In the genomic region with DNA sequence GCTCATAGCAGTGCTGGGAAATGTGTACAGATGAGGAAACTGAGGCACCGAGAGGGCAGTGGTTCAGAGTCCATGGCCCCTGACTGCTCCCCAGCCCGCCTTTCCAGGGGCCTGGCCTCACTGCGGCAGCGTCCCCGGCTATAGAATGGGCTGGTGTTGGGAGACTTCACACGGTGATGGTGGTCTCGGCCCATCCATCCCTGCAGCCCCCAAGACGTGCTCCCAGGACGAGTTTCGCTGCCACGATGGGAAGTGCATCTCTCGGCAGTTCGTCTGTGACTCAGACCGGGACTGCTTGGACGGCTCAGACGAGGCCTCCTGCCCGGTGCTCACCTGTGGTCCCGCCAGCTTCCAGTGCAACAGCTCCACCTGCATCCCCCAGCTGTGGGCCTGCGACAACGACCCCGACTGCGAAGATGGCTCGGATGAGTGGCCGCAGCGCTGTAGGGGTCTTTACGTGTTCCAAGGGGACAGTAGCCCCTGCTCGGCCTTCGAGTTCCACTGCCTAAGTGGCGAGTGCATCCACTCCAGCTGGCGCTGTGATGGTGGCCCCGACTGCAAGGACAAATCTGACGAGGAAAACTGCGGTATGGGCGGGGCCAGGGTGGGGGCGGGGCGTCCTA, we compare ENCODE assay signal across 13 cellular contexts.
"Had no signal": no experiment of that assay in that cellular context is flagged by ENCODE, and none has a peak within 500 bp of the region (broad histone marks: within the 10 kb centered on the region; RNA-seq: fewer than 3 reads in every experiment).

No MANE protein-coding gene starts in this region.

- H3K27ac Mint-ChIP-seq: activated naive CD8-positive, alpha-beta T cell treated with anti-CD3 and anti-CD28 coated beads for 36 hours; endodermal cell had no signal

- H3K4me1 Mint-ChIP-seq: endodermal cell had no signal

- H3K4me1 ChIP-seq: breast epithelium, tibial nerve had no signal

- H3K4me3 ChIP-seq: breast epithelium, tibial nerve had no signal

- H3K36me3 Mint-ChIP-seq: natural killer cell had no signal

- H3K9me3 ChIP-seq: breast epithelium, tibial nerve had no signal

- DNase-seq: activated CD4-positive, alpha-beta T cell treated with anti-CD3 and anti-CD28 coated beads, Interleukin-2, amount 50 U/mL, for 4 hours; activated gamma-delta T cell; activated naive CD8-positive, alpha-beta T cell treated with anti-CD3 and anti-CD28 coated beads for 36 hours; activated T-cell treated with anti-CD3 and anti-CD28 coated beads, Interleukin-2, amount 50 U/mL, for 4 hours; anterior cingulate cortex; dermis blood vessel endothelial cell; endodermal cell; hippocampal formation; natural killer cell; occipital lobe had no signal

- ATAC-seq: activated CD4-positive, CD25-positive, alpha-beta regulatory T cell treated with anti-CD3 and anti-CD28 coated beads, Interleukin-2, amount 50 U/mL, for 24 hours; activated T-cell treated with anti-CD3 and anti-CD28 coated beads, Interleukin-2, amount 50 U/mL, for 4 hours had no signal

- H3K27ac ChIP-seq: breast epithelium, tibial nerve had no signal

- H3K27me3 ChIP-seq: breast epithelium, tibial nerve had no signal

- H3K4me3 Mint-ChIP-seq: activated naive CD8-positive, alpha-beta T cell treated with anti-CD3 and anti-CD28 coated beads for 36 hours; activated T-cell treated with anti-CD3 and anti-CD28 coated beads, Interleukin-2, amount 50 U/mL, for 4 hours; endodermal cell; natural killer cell had no signal

- H3K27me3 Mint-ChIP-seq: activated naive CD8-positive, alpha-beta T cell treated with anti-CD3 and anti-CD28 coated beads for 36 hours had no signal

- H3K36me3 ChIP-seq: breast epithelium had no signal

- H3K9me3 Mint-ChIP-seq: activated naive CD8-positive, alpha-beta T cell treated with anti-CD3 and anti-CD28 coated beads for 36 hours; activated T-cell treated with anti-CD3 and anti-CD28 coated beads, Interleukin-2, amount 50 U/mL, for 4 hours; endodermal cell; natural killer cell had no signal
